Comparison of ENCODE assay signal across 22 cellular contexts in the genomic region with DNA sequence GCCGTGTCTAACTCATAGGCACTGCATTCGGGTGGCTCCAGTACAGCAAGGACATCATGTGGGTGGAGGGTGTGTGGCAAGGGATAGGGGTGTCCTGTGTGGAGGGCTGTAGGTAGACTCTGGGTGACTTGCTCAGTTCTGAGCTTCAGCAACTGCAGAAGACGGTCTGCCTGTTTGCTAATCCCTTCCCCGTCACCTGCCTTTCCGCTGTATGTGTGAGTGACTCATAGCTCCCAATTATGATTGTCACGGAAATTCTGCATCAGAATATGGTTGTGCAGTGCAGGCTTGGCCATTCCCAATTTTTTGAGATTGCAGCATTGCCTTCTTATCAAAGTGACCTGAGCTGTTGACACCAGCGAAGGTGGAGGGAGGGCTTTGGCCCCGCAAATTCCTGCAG.
DNase-seq lines count a peak whose midpoint lies in the region; ATAC-seq and TF ChIP-seq lines count a peak whose summit lies in the region.
"Had no signal": no experiment of that assay in that cellular context is flagged by ENCODE, and none has a peak within 500 bp of the region (broad histone marks: within the 10 kb centered on the region; RNA-seq: fewer than 3 reads in every experiment).

No MANE protein-coding gene starts in this region.

- ATAC-seq in RWPE2 (ENCODE audit: low read depth) (peak; percentile 14; the same call in 1 of the 3 replicates), esophagus mucosa (peak; percentile 70), mucosa of descending colon (no peak)
- ATAC-seq: Panc1 had no signal

- H3K9me3 ChIP-seq in RWPE2 (ENCODE audit: severe bottlenecking) (no peaks in the 10 kb centered on the region), mucosa of descending colon (peaks cover 2% of the 10 kb centered on the region)
- H3K9me3 ChIP-seq: BE2C had no signal

- no peaks in the 10 kb centered on the region for H3K36me3 Mint-ChIP-seq in chondrocyte (ENCODE audit: low read depth)
- H3K36me3 Mint-ChIP-seq: CD4-positive, CD25-positive, alpha-beta regulatory T cell had no signal

- H3K9me3 Mint-ChIP-seq in chondrocyte (ENCODE audit: low read depth): no peaks in the 10 kb centered on the region
- H3K9me3 Mint-ChIP-seq: CD4-positive, CD25-positive, alpha-beta regulatory T cell had no signal

- peaks cover 26% of the 10 kb centered on the region for H3K27me3 Mint-ChIP-seq in chondrocyte (ENCODE audit: low read depth)
- H3K27me3 Mint-ChIP-seq: CD4-positive, CD25-positive, alpha-beta regulatory T cell had no signal

- H3K36me3 ChIP-seq in RWPE2 (ENCODE audit: low read depth) (0 out of 2 replicates have a peak, but pooled peaks cover 4% of the 10 kb centered on the region), mucosa of descending colon (ENCODE audit: low read depth) (no peaks in the 10 kb centered on the region)
- H3K36me3 ChIP-seq: BE2C had no signal

- peaks cover 4% of the 10 kb centered on the region for H3K4me1 ChIP-seq in RWPE2 (ENCODE audit: insufficient read depth, poor library complexity, severe bottlenecking)
- H3K4me1 ChIP-seq in mucosa of descending colon (ENCODE audit: low read depth): no peaks in the 10 kb centered on the region
- H3K4me1 ChIP-seq: BE2C had no signal

- H3K4me3 Mint-ChIP-seq in chondrocyte (ENCODE audit: unreplicated experiment): no peak overlapping the region
- H3K4me3 Mint-ChIP-seq: CD4-positive, CD25-positive, alpha-beta regulatory T cell had no signal

- peak; percentile 17 for DNase-seq in activated effector memory CD4-positive, alpha-beta T cell treated with anti-CD3 and anti-CD28 coated beads, Interleukin-2, amount 50 U/mL, for 16 hours
- DNase-seq in activated effector memory CD4-positive, alpha-beta T cell treated with Interleukin-2 at 50 U/mL for 16 hours: no peak
- DNase-seq in RWPE2 (ENCODE audit: low spot score) (peak; percentile 72), retinal pigment epithelial cell (ENCODE audit: low read depth) (peak; percentile 21), SHP77 treated with DMSO at 0.1 percent for 48 hours (lab: John Stamatoyannopoulos, UW) (no peak), mucosa of descending colon (no peak), chondrocyte (ENCODE audit: low spot score) (no peak)
- DNase-seq: 8988T; BE2C; CD4-positive, CD25-positive, alpha-beta regulatory T cell; COR-L47; DMS 273 treated with DMSO at 0.1 percent for 48 hours; DND-41; H7; NCI-H1105 treated with DMSO at 0.1 percent for 48 hours; NCI-H187; NCI-H2107; NCI-H510A; Right ventricle myocardium superior had no signal

- TF ChIP-seq CTCF in RWPE2 (IDR thresholded peaks at IDR 0.05; ENCODE audit: poor library complexity, severe bottlenecking) (no peak), retinal pigment epithelial cell (conservative IDR thresholded peaks at IDR 0.05; ENCODE audit: low read depth, low read length) (no peak), mucosa of descending colon (IDR thresholded peaks at IDR 0.05) (no peak), chondrocyte (IDR thresholded peaks at IDR 0.05) (no peak)

- no peaks in the 10 kb centered on the region for H3K27me3 ChIP-seq in RWPE2 (ENCODE audit: insufficient read depth, poor library complexity, severe bottlenecking)
- H3K27me3 ChIP-seq: BE2C had no signal

- H3K27ac Mint-ChIP-seq in chondrocyte (ENCODE audit: unreplicated experiment): no peak overlapping the region
- H3K27ac Mint-ChIP-seq: CD4-positive, CD25-positive, alpha-beta regulatory T cell had no signal

- no peak overlapping the region for H3K27ac ChIP-seq in RWPE2 (ENCODE audit: poor library complexity, severe bottlenecking)
- H3K27ac ChIP-seq: SK-N-MC had no signal

- H3K4me1 Mint-ChIP-seq in chondrocyte (ENCODE audit: low read depth): no peaks in the 10 kb centered on the region
- H3K4me1 Mint-ChIP-seq: CD4-positive, CD25-positive, alpha-beta regulatory T cell had no signal

- intact Hi-C loops in mucosa of descending colon (cut with DNase I, micrococcal nuclease): no loop called here

- no peak overlapping the region for H3K4me3 ChIP-seq in RWPE2 (ENCODE audit: severe bottlenecking)
- H3K4me3 ChIP-seq in retinal pigment epithelial cell (ENCODE audit: low read length): no peak overlapping the region
- H3K4me3 ChIP-seq in mucosa of descending colon: no peak overlapping the region
- H3K4me3 ChIP-seq: SK-N-MC had no signal

Comparison
In these comparisons a context has a peak if more than half of its experiments do, and no peak if none do; other contexts are left out.
1. DNase-seq: peak in activated effector memory CD4-positive, alpha-beta T cell treated with anti-CD3 and anti-CD28 coated beads, Interleukin-2, amount 50 U/mL, for 16 hours (single experiment), RWPE2 (single experiment) and retinal pigment epithelial cell (single experiment); none in activated effector memory CD4-positive, alpha-beta T cell treated with Interleukin-2 at 50 U/mL for 16 hours (single experiment), SHP77 treated with DMSO at 0.1 percent for 48 hours (single experiment), mucosa of descending colon (0 of 3) and chondrocyte (single experiment).